17 cellular contexts compared by ENCODE assay signal in the genomic region with DNA sequence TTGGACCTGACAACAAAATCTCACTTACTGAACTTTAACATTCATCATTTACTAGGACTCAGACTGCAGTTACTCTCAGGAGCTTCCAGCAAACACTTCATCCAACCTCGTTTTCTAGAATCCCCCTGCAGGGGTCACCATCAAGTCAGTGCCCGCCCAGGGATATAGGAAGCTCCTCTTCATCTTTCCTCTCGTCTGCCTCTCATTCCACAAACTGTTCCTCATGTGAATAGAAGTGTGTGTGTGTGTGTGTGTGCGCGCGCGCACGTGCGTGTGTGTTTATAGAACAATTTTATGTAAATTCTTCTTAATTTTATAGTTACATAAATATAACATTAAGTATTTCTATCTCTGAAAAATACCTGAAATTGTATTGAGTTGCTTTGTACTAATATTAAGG. TPM values are rescaled to one million over a fixed set of nuclear protein-coding genes. Genes with fewer than 3 reads are reported as not detected.
DNase-seq lines count a peak whose midpoint lies in the region; ATAC-seq and FAIRE-seq lines count a peak whose summit lies in the region.
"Had no signal": no experiment of that assay in that cellular context is flagged by ENCODE, and none has a peak within 500 bp of the region (broad histone marks: within the 10 kb centered on the region; RNA-seq: fewer than 3 reads in every experiment).

No MANE protein-coding gene starts in this region.

- intact Hi-C loops in dendritic cell treated with granulocyte-macrophage colony-stimulating factor and Interleukin-4, amounts not matched to agents 40 ng/mL and 50 ng/mL, for 4 days (cut with micrococcal nuclease): no loop called here

- no peak for FAIRE-seq in frontal cortex (lab: Jason Lieb, UNC)

- H3K4me1 Mint-ChIP-seq in dendritic cell treated with granulocyte-macrophage colony-stimulating factor and Interleukin-4, amounts not matched to agents 40 ng/mL and 50 ng/mL, for 4 days (ENCODE audit: low read depth): peaks cover 16% of the 10 kb centered on the region
- H3K4me1 Mint-ChIP-seq: CD4-positive, alpha-beta memory T cell had no signal

- peaks cover 4% of the 10 kb centered on the region for H3K27me3 Mint-ChIP-seq in dendritic cell treated with granulocyte-macrophage colony-stimulating factor and Interleukin-4, amounts not matched to agents 40 ng/mL and 50 ng/mL, for 4 days

- peak overlapping the region; percentile 1 for H3K27ac Mint-ChIP-seq in dendritic cell treated with granulocyte-macrophage colony-stimulating factor and Interleukin-4, amounts not matched to agents 40 ng/mL and 50 ng/mL, for 4 days
- H3K27ac Mint-ChIP-seq: CD4-positive, alpha-beta memory T cell had no signal

- H3K36me3 Mint-ChIP-seq in dendritic cell treated with granulocyte-macrophage colony-stimulating factor and Interleukin-4, amounts not matched to agents 40 ng/mL and 50 ng/mL, for 4 days (ENCODE audit: low read depth): no peaks in the 10 kb centered on the region

- no peak for ATAC-seq in GM18498 (IDR thresholded peaks at IDR 0.05; ENCODE audit: unreplicated experiment)

- H3K9me3 Mint-ChIP-seq in dendritic cell treated with granulocyte-macrophage colony-stimulating factor and Interleukin-4, amounts not matched to agents 40 ng/mL and 50 ng/mL, for 4 days: no peaks in the 10 kb centered on the region

- DNase-seq in ELF-1 (ENCODE audit: low read depth, low spot score) (peak; percentile 54), NCI-H69 (lab: John Stamatoyannopoulos, UW) (peak; percentile 4), midbrain (lab: John Stamatoyannopoulos, UW) (peak; percentile 22), frontal cortex (ENCODE audit: low spot score in 2 of 2) (no peak), NCI-H1092 treated with DMSO at 0.1 percent for 48 hours (lab: John Stamatoyannopoulos, UW) (no peak)
- no peak for DNase-seq in stimulated activated CD4-positive, alpha-beta T cell treated with anti-CD3 and anti-CD28 coated beads, Interleukin-1b, Interleukin-23, amount 100 ng/mL, for 48 hours
- DNase-seq: activated CD4-positive, alpha-beta T cell treated with anti-CD3 and anti-CD28 coated beads, Interleukin-2, amount 50 U/mL, for 1 hour; aorta; CD4-positive, alpha-beta memory T cell; MV-4-11; NCI-H2227 treated with DMSO at 0.1 percent for 48 hours; Peyer's patch; stimulated activated CD4-positive, alpha-beta T cell treated with anti-CD3 and anti-CD28 coated beads, Interleukin-12 subunit alpha, Interleukin-12 subunit beta, amount 100 ng/mL, for 4 hours; T-helper 1 cell; testis had no signal

- H3K4me3 Mint-ChIP-seq in dendritic cell treated with granulocyte-macrophage colony-stimulating factor and Interleukin-4, amounts not matched to agents 40 ng/mL and 50 ng/mL, for 4 days: no peak overlapping the region
- H3K4me3 Mint-ChIP-seq: CD4-positive, alpha-beta memory T cell had no signal

RNA-seq across cellular contexts. Expression of a gene that starts 21.8 kb away (rescaled TPM):
- total RNA-seq in frontal cortex: 94.2 TPM

Comparison
In these comparisons a context has a peak if more than half of its experiments do, and no peak if none do; other contexts are left out.
1. DNase-seq: peak in ELF-1 (single experiment), NCI-H69 (single experiment) and midbrain (single experiment); none in stimulated activated CD4-positive, alpha-beta T cell treated with anti-CD3 and anti-CD28 coated beads, Interleukin-1b, Interleukin-23, amount 100 ng/mL, for 48 hours (single experiment), frontal cortex (0 of 2) and NCI-H1092 treated with DMSO at 0.1 percent for 48 hours (single experiment).